ENCODE assay signal across 17 cellular contexts in genomic region chr1:219020386-219020785, GRCh38.
DNase-seq lines count a peak whose midpoint lies in the region; ATAC-seq and TF ChIP-seq lines count a peak whose summit lies in the region.
"Had no signal": no experiment of that assay in that cellular context is flagged by ENCODE, and none has a peak within 500 bp of the region (broad histone marks: within the 10 kb centered on the region; RNA-seq: fewer than 3 reads in every experiment).

No MANE protein-coding gene starts in this region.

- no peak for TF ChIP-seq CTCF in fibroblast of mammary gland (conservative IDR thresholded peaks at IDR 0.05; ENCODE audit: control insufficient read depth, insufficient read depth, low read depth, low read length)

- no peaks in the 10 kb centered on the region for H3K4me1 ChIP-seq in naive thymus-derived CD4-positive, alpha-beta T cell (ENCODE audit: control insufficient read depth in 2 of 2, insufficient read depth in 2 of 2, low read length in 2 of 2)
- H3K4me1 ChIP-seq: BLaER1 had no signal

- no peaks in the 10 kb centered on the region for H3K36me3 Mint-ChIP-seq in naive thymus-derived CD4-positive, alpha-beta T cell
- H3K36me3 Mint-ChIP-seq: CD4-positive, CD25-positive, alpha-beta regulatory T cell; T-cell had no signal

- DNase-seq in EL = peak; percentile 5
- DNase-seq in HT1080 (ENCODE audit: low read depth) = peak; percentile 21
- DNase-seq in fibroblast of mammary gland (ENCODE audit: low read depth) = peak; percentile 10
- peak; percentile 69 for DNase-seq in skeletal muscle cell (ENCODE audit: low read depth)
- DNase-seq in NCI-H2107 treated with DMSO at 0.1 percent for 48 hours (lab: John Stamatoyannopoulos, UW; ENCODE audit: unreplicated experiment) = no peak
- no peak for DNase-seq in naive thymus-derived CD4-positive, alpha-beta T cell
- DNase-seq: CD4-positive, CD25-positive, alpha-beta regulatory T cell; DMS153; DND-41; KBM-7; NCI-H2029; NCI-H526 treated with DMSO at 0.1 percent for 48 hours; SHP77; T-cell had no signal

- H3K36me3 ChIP-seq in naive thymus-derived CD4-positive, alpha-beta T cell (ENCODE audit: control insufficient read depth in 2 of 3, insufficient read depth in 3 of 3, low read length in 3 of 3) = no peaks in the 10 kb centered on the region
- H3K36me3 ChIP-seq: BLaER1 had no signal

- no peak overlapping the region for H3K4me3 Mint-ChIP-seq in naive thymus-derived CD4-positive, alpha-beta T cell
- H3K4me3 Mint-ChIP-seq: CD4-positive, CD25-positive, alpha-beta regulatory T cell; T-cell had no signal

- no peak overlapping the region for H3K4me3 ChIP-seq in fibroblast of mammary gland (ENCODE audit: control insufficient read depth, low read depth, low read length)
- no peak overlapping the region for H3K4me3 ChIP-seq in skeletal muscle cell (ENCODE audit: low read depth, low read length)
- no peak overlapping the region for H3K4me3 ChIP-seq in naive thymus-derived CD4-positive, alpha-beta T cell (ENCODE audit: low read length)
- H3K4me3 ChIP-seq: BLaER1 had no signal

- H3K27ac ChIP-seq in naive thymus-derived CD4-positive, alpha-beta T cell (ENCODE audit: low read depth, low read length) = no peak overlapping the region
- H3K27ac ChIP-seq: BLaER1, RWPE1 had no signal

- POLR2A ChIA-PET in naive thymus-derived CD4-positive, alpha-beta T cell (lab: Charles Lee) = no interaction called here

- no peak for ATAC-seq in GM18498 (IDR thresholded peaks at IDR 0.05; ENCODE audit: unreplicated experiment)
- no peak for ATAC-seq in naive thymus-derived CD4-positive, alpha-beta T cell
- ATAC-seq: T-cell had no signal

- no peaks in the 10 kb centered on the region for H3K9me3 ChIP-seq in naive thymus-derived CD4-positive, alpha-beta T cell (ENCODE audit: control insufficient read depth in 2 of 3, low read length in 3 of 3)
- H3K9me3 ChIP-seq: BLaER1 had no signal

- H3K27me3 Mint-ChIP-seq in naive thymus-derived CD4-positive, alpha-beta T cell = no peaks in the 10 kb centered on the region
- H3K27me3 Mint-ChIP-seq: CD4-positive, CD25-positive, alpha-beta regulatory T cell; T-cell had no signal

- no peaks in the 10 kb centered on the region for H3K4me1 Mint-ChIP-seq in naive thymus-derived CD4-positive, alpha-beta T cell
- H3K4me1 Mint-ChIP-seq: CD4-positive, CD25-positive, alpha-beta regulatory T cell; T-cell had no signal

- peaks cover 0 to 14% (median 4%) of the 10 kb centered on the region in 11 donors for H3K9me3 Mint-ChIP-seq in naive thymus-derived CD4-positive, alpha-beta T cell

- intact Hi-C loops in naive thymus-derived CD4-positive, alpha-beta T cell (cut with micrococcal nuclease) = no loop called here

- CTCF ChIA-PET in naive thymus-derived CD4-positive, alpha-beta T cell (lab: Charles Lee) = no interaction called here

- no peak overlapping the region for H3K27ac Mint-ChIP-seq in naive thymus-derived CD4-positive, alpha-beta T cell
- H3K27ac Mint-ChIP-seq: CD4-positive, CD25-positive, alpha-beta regulatory T cell; T-cell had no signal

- H3K27me3 ChIP-seq in naive thymus-derived CD4-positive, alpha-beta T cell (ENCODE audit: control insufficient read depth in 2 of 2, insufficient read depth in 2 of 2, low read length in 2 of 2) = no peaks in the 10 kb centered on the region
- H3K27me3 ChIP-seq: BLaER1 had no signal

Comparison
In these comparisons a context has a peak if more than half of its experiments do, and no peak if none do; other contexts are left out.
1. DNase-seq: peak in EL (single experiment), HT1080 (single experiment), fibroblast of mammary gland (single experiment) and skeletal muscle cell (single experiment); none in NCI-H2107 treated with DMSO at 0.1 percent for 48 hours (single experiment) and naive thymus-derived CD4-positive, alpha-beta T cell (0 of 9).